Comparison of ENCODE assay signal across 1 cellular context in the genomic region with DNA sequence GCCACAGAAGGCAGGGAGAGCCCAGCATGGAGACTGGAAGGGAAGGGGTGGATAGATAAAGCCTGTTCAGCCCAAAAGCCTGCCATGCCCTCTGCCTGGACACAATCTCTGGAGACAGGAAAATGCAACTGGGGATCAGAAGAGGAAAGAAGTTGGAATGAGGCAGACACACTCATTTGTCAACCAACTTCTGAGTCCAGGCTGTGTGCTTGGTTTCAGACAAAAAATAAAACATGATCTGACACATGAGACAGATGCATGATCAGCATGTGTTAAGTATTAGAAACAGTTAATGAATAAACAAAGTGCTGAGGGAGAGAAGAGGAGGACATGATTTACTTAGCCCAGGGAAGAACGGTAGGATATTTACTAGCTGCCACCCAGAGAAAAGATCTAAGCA.
TF ChIP-seq lines count a peak whose summit lies in the region.

No MANE protein-coding gene starts in this region.

TF ChIP-seq in H1, 55 proteins besides CTCF, POLR2A, EP300 and RAD21:
- TF ChIP-seq SIX5 (IDR thresholded peaks at IDR 0.05; ENCODE audit: low read depth, low read length) (no peak), EZH2 (IDR thresholded peaks at IDR 0.05; ENCODE audit: low read depth, low read length, severe bottlenecking) (no peak)
- TF ChIP-seq, protein P1, sequence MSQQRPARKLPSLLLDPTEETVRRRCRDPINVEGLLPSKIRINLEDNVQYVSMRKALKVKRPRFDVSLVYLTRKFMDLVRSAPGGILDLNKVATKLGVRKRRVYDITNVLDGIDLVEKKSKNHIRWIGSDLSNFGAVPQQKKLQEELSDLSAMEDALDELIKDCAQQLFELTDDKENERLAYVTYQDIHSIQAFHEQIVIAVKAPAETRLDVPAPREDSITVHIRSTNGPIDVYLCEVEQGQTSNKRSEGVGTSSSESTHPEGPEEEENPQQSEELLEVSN (IDR thresholded peaks at IDR 0.05), result no peak
